In genomic region chr15:83320831-83321230, GRCh38 we compare ENCODE assay signal across 22 cellular contexts. TPM values are rescaled to one million over a fixed set of nuclear protein-coding genes. Genes with fewer than 3 reads are reported as not detected.
DNase-seq lines count a peak whose midpoint lies in the region; ATAC-seq, FAIRE-seq and TF ChIP-seq lines count a peak whose summit lies in the region.
"Had no signal": no experiment of that assay in that cellular context is flagged by ENCODE, and none has a peak within 500 bp of the region (broad histone marks: within the 10 kb centered on the region; RNA-seq: fewer than 3 reads in every experiment).

No MANE protein-coding gene starts in this region.

- no peak overlapping the region for H2BK15ac ChIP-seq in H9 (ENCODE audit: low read depth, low read length)

- in situ Hi-C loops in mammary epithelial cell (cut with MboI; ENCODE audit: low sequenced_read_pairs in 2 of 2): no loop called here

- H3K9me3 ChIP-seq in mammary epithelial cell (replicated peaks; ENCODE audit: insufficient read depth, low read length): no peaks in the 10 kb centered on the region
- H3K9me3 ChIP-seq in H9 (ENCODE audit: control insufficient read depth, low read depth, low read length): no peaks in the 10 kb centered on the region
- H3K9me3 ChIP-seq: BE2C had no signal

- peak overlapping the region; percentile 26 for H3K4me2 ChIP-seq in mammary epithelial cell (ENCODE audit: insufficient read depth, low read depth, low read length)
- H3K4me2 ChIP-seq in H9 (ENCODE audit: insufficient read depth, insufficient read length, low read length): no peak overlapping the region

- H3K56ac ChIP-seq in H9 (ENCODE audit: insufficient read length, low read depth, low read length): no peak overlapping the region

- no peaks in the 10 kb centered on the region for H3K79me1 ChIP-seq in H9 (ENCODE audit: insufficient read depth, low read depth, low read length, poor library complexity, severe bottlenecking)

- no peak overlapping the region for H3T11ph ChIP-seq in H9 (ENCODE audit: low read length)

- CTCF ChIA-PET in mammary epithelial cell (lab: Charles Lee; ENCODE audit: low non-redundant PET): no interaction called here

- H3K4me3 Mint-ChIP-seq in H9: no peak overlapping the region
- H3K4me3 Mint-ChIP-seq: activated CD4-positive, alpha-beta T cell treated with anti-CD3 and anti-CD28 coated beads for 36 hours; neural crest cell had no signal

- no peak overlapping the region for H4K91ac ChIP-seq in H9 (ENCODE audit: insufficient read length, low read depth, low read length)

- no peak overlapping the region for H3K4me3 ChIP-seq in mammary epithelial cell (replicated peaks in 1 of 3; ENCODE audit: insufficient read depth in 1 of 3, low read depth in 2 of 3, low read length in 3 of 3)
- H3K4me3 ChIP-seq: cardiac muscle cell, tibial nerve had no signal

- H2BK12ac ChIP-seq in H9 (ENCODE audit: insufficient read length, low read depth, low read length): no peak overlapping the region

- H2BK5ac ChIP-seq in H9 (ENCODE audit: insufficient read length, low read length): no peak overlapping the region

- H3K23me2 ChIP-seq in H9 (ENCODE audit: insufficient read length, low read depth, low read length, poor library complexity, severe bottlenecking): no peaks in the 10 kb centered on the region

- H3K23ac ChIP-seq in H9 (ENCODE audit: insufficient read length, low read depth, low read length): no peak overlapping the region

- H3K4me1 Mint-ChIP-seq in H9: peaks cover 10 to 12% of the 10 kb centered on the region in 2 experiments
- H3K4me1 Mint-ChIP-seq: activated CD4-positive, alpha-beta T cell treated with anti-CD3 and anti-CD28 coated beads for 36 hours; neural crest cell had no signal

- no peaks in the 10 kb centered on the region for H4K20me1 ChIP-seq in mammary epithelial cell (ENCODE audit: insufficient read depth, low read length)
- H4K20me1 ChIP-seq in H9 (ENCODE audit: control insufficient read depth, insufficient read depth, insufficient read length): no peaks in the 10 kb centered on the region

- H2BK120ac ChIP-seq in H9 (ENCODE audit: low read depth, low read length, poor library complexity, severe bottlenecking): no peak overlapping the region

- H3K4me1 ChIP-seq in mammary epithelial cell (ENCODE audit: insufficient read depth, low read length) (peaks cover 52% of the 10 kb centered on the region), foreskin keratinocyte (peaks cover 46% of the 10 kb centered on the region), H9 (ENCODE audit: insufficient read depth, low read length) (no peaks in the 10 kb centered on the region)
- H3K4me1 ChIP-seq: BE2C, tibial nerve had no signal

- H4K8ac ChIP-seq in H9 (replicated peaks; ENCODE audit: insufficient read length, low read depth, low read length): no peak overlapping the region

- no peak overlapping the region for H3K4ac ChIP-seq in H9 (ENCODE audit: low read depth, low read length)

- peak; percentile 40 for FAIRE-seq in HTR-8/SVneo (lab: Jason Lieb, UNC)

- no peaks in the 10 kb centered on the region for H3K36me3 ChIP-seq in mammary epithelial cell (ENCODE audit: insufficient read depth, low read length)
- H3K36me3 ChIP-seq: BE2C, cardiac muscle cell, tibial nerve had no signal

- no peak overlapping the region for H3K18ac ChIP-seq in H9 (ENCODE audit: insufficient read length, low read depth, low read length)

- intact Hi-C loops in mammary epithelial cell (cut with micrococcal nuclease): no loop called here

- no peak overlapping the region for H3K27ac Mint-ChIP-seq in H9
- H3K27ac Mint-ChIP-seq: activated CD4-positive, alpha-beta T cell treated with anti-CD3 and anti-CD28 coated beads for 36 hours; activated T-helper 2 cell treated with anti-CD3 and anti-CD28 coated beads, Interferon-gamma antibody, Interleukin-2, Interleukin-4, amounts not matched to agents 10 μg/mL and 5 μg/mL and 100 μg/mL, durations not matched to agents 14 hours and 24 hours and 36 hours; progenitor cell of endocrine pancreas had no signal

- dilution Hi-C loops in mammary epithelial cell (cut with HindIII; ENCODE audit: low sequenced_read_pairs): loop anchor here (5.0 kb wide), 1 partner anchor 56 kb away; no protein-coding TSS in a partner anchor

- H3K79me2 ChIP-seq in mammary epithelial cell (ENCODE audit: insufficient read depth, low read length) (no peaks in the 10 kb centered on the region), H9 (ENCODE audit: insufficient read depth, low read length) (no peaks in the 10 kb centered on the region)

- H3K9me3 Mint-ChIP-seq in H9: no peaks in the 10 kb centered on the region
- H3K9me3 Mint-ChIP-seq: activated T-helper 2 cell treated with anti-CD3 and anti-CD28 coated beads, Interferon-gamma antibody, Interleukin-2, Interleukin-4, amounts not matched to agents 10 μg/mL and 5 μg/mL and 100 μg/mL, durations not matched to agents 14 hours and 24 hours and 36 hours had no signal

- no peak overlapping the region for H2AK5ac ChIP-seq in H9 (ENCODE audit: insufficient read length, low read length)

- H3K27me3 ChIP-seq in mammary epithelial cell (ENCODE audit: insufficient read depth, low read length) (no peaks in the 10 kb centered on the region), foreskin keratinocyte (no peaks in the 10 kb centered on the region), H9 (ENCODE audit: insufficient read depth, low read length) (no peaks in the 10 kb centered on the region)
- H3K27me3 ChIP-seq: cardiac muscle cell, tibial nerve had no signal

- BruUV-seq in mammary epithelial cell (replicated peaks; lab: Mats Ljungman, UMichigan): no TSS peak

- H3K36me3 Mint-ChIP-seq in H9 (ENCODE audit: insufficient read depth in 1 of 3, low read depth in 3 of 3): no peaks in the 10 kb centered on the region; a peak in 1 of 7 replicates

- ATAC-seq in foreskin keratinocyte: no peak
- ATAC-seq: activated CD4-positive, alpha-beta T cell treated with anti-CD3 and anti-CD28 coated beads for 36 hours; left lobe of liver; stimulated activated naive CD8-positive, alpha-beta T cell treated with anti-CD3 and anti-CD28 coated beads, Interleukin-15, Interleukin-2, amounts not matched to agents 100 U/mL and 50 U/mL, for 24 hours had no signal

- no peaks in the 10 kb centered on the region; the same call in none of the 2 replicates for H3K27me3 Mint-ChIP-seq in H9 (ENCODE audit: low read depth)

- TF ChIP-seq CTCF in mammary epithelial cell (conservative IDR thresholded peaks at IDR 0.05 in 1 of 2, IDR thresholded peaks at IDR 0.05 in 1 of 2; ENCODE audit: extremely low read depth in 1 of 2, insufficient read depth in 1 of 2, low read depth in 1 of 2, low read length in 2 of 2): no peak
- TF ChIP-seq CTCF in foreskin keratinocyte (conservative IDR thresholded peaks at IDR 0.05): no peak
- TF ChIP-seq CTCF in H9 (conservative IDR thresholded peaks at IDR 0.05): no peak
- TF ChIP-seq CTCF in GM20000 (IDR thresholded peaks at IDR 0.05; ENCODE audit: extremely low read depth, missing control alignments): no peak

- H3K14ac ChIP-seq in H9 (ENCODE audit: insufficient read depth, low read length): no peak overlapping the region

- H3K9ac ChIP-seq in mammary epithelial cell (ENCODE audit: insufficient read depth, low read length) (no peak overlapping the region), H9 (ENCODE audit: extremely low read depth, insufficient read length, low read length) (no peak overlapping the region)

- H4K5ac ChIP-seq in H9 (ENCODE audit: insufficient read length, low read depth, low read length): no peak overlapping the region

- no peak overlapping the region for H2BK20ac ChIP-seq in H9 (ENCODE audit: low read depth, low read length, poor library complexity, severe bottlenecking)

- DNase-seq in HTR-8/SVneo (ENCODE audit: insufficient read length, low spot score) (no peak), mammary epithelial cell (no peak), foreskin keratinocyte (peak in 1 of 2 donors; percentile 85), H9 (no peak), GM20000 (ENCODE audit: low spot score) (no peak), SHP77 (lab: John Stamatoyannopoulos, UW) (no peak)
- DNase-seq in activated naive CD4-positive, alpha-beta T cell treated with anti-CD3 and anti-CD28 coated beads, Interleukin-2, amount 50 U/mL, for 16 hours: no peak
- DNase-seq: activated CD4-positive, alpha-beta T cell treated with anti-CD3 and anti-CD28 coated beads for 36 hours; BE2C; COR-L47; midbrain; NCI-H1417 treated with DMSO at 0.1 percent for 48 hours; NCI-H524; stimulated activated CD4-positive, alpha-beta T cell treated with anti-CD3 and anti-CD28 coated beads, Interleukin-4, amount 100 ng/mL, for 1 hour; stimulated activated naive CD8-positive, alpha-beta T cell treated with anti-CD3 and anti-CD28 coated beads, Interleukin-15, Interleukin-2, amounts not matched to agents 100 U/mL and 50 U/mL, for 24 hours; SW 1271 had no signal

- H2AFZ ChIP-seq in mammary epithelial cell (ENCODE audit: low read depth, low read length): peak overlapping the region; percentile 19
- no peak overlapping the region for H2AFZ ChIP-seq in H9 (ENCODE audit: low read length)

- H3K27ac ChIP-seq in mammary epithelial cell (ENCODE audit: insufficient read depth, low read depth, low read length) (peak overlapping the region; percentile 50), foreskin keratinocyte (peak overlapping the region; percentile 86), H9 (ENCODE audit: insufficient read length, low read depth, low read length) (no peak overlapping the region)
- H3K27ac ChIP-seq: cardiac muscle cell, tibial nerve had no signal

RNA-seq across cellular contexts. Expression of gene BNC1, which starts 36.4 kb away (rescaled TPM):
- total RNA-seq in mammary epithelial cell (100 to 1,000 TPM in 1 of 2 donors, 10 to 100 TPM in 1; 66.2 to 108 TPM), foreskin keratinocyte (140 and 167 TPM in 2 replicates), H9 (2021) (not detected in 2 replicates)
- polyA plus RNA-seq in mammary epithelial cell (103 TPM), foreskin keratinocyte (44.4 and 45.4 TPM in 2 replicates)
- polyA minus RNA-seq in mammary epithelial cell: 179 TPM
- total RNA-seq: activated CD4-positive, alpha-beta T cell treated with anti-CD3 and anti-CD28 coated beads for 36 hours; activated T-helper 2 cell treated with anti-CD3 and anti-CD28 coated beads, Interferon-gamma antibody, Interleukin-2, Interleukin-4, amounts not matched to agents 10 μg/mL and 5 μg/mL and 100 μg/mL, durations not matched to agents 14 hours and 24 hours and 36 hours had no signal

Comparison
In these comparisons a context has a peak if more than half of its experiments do, and no peak if none do; other contexts are left out.
1. RNA of gene BNC1, which starts 36.4 kb away (total RNA-seq): 140 to 167 TPM in foreskin keratinocyte and 66.2 to 108 TPM in mammary epithelial cell; not detected in H9; every median in the first group is over 10 times any median in the second.